Comparison of ENCODE assay signal across 21 cellular contexts in the genomic region with DNA sequence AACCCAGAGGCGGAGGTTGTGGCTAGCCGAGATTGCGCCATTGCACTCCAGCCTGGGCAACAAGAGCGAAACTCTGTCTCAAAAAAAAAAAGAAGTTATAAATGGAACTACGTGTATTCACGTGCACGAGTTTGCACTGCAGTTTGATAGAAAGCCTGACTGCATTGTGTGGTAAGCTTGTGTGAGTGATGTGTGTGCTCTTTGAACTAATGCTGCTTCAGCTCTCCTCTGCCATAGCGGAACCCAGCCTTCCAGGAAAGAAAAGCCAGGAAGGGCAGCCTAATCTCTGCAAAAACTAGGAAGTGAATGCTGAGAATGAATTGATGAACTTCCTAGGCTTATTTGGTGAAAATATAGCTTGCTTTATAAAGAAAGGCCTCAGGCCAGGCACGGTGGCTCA.
"Had no signal": no experiment of that assay in that cellular context is flagged by ENCODE, and none has a peak within 500 bp of the region (broad histone marks: within the 10 kb centered on the region; RNA-seq: fewer than 3 reads in every experiment).

No MANE protein-coding gene starts in this region.

- H3K9ac ChIP-seq: neural progenitor cell had no signal

- H3K4me1 ChIP-seq: body of pancreas, neural progenitor cell, sigmoid colon, stomach, suprapubic skin, tibial nerve had no signal

- H3K27ac ChIP-seq: body of pancreas, neural progenitor cell, sigmoid colon, stomach, suprapubic skin, tibial nerve had no signal

- ATAC-seq: activated CD4-positive, CD25-positive, alpha-beta regulatory T cell treated with anti-CD3 and anti-CD28 coated beads, Interleukin-2, amount 50 U/mL, for 24 hours; activated naive CD8-positive, alpha-beta T cell treated with anti-CD3 and anti-CD28 coated beads, Interleukin-2, amount 50 U/mL, for 24 hours; body of pancreas; mucosa of descending colon; stimulated activated memory B cell treated with anti-CD40 and anti-IgM and Interleukin-4, amounts not matched to agents 10 μg/mL and 1 μg/mL and 100 μg/mL, for 72 hours; T-helper 17 cell had no signal

- H3K36me3 ChIP-seq: neural progenitor cell, sigmoid colon, stomach, suprapubic skin, tibial nerve had no signal

- DNase-seq: activated CD4-positive, alpha-beta memory T cell treated with anti-CD3 and anti-CD28 coated beads, Interleukin-2, amount 10 ng/mL, durations not matched to agents 7 days and 5 days; activated CD4-positive, alpha-beta T cell treated with anti-CD3 and anti-CD28 coated beads, Interleukin-2, amount 10 ng/mL, durations not matched to agents 24 days and 14 days; activated gamma-delta T cell; activated naive CD4-positive, alpha-beta T cell treated with anti-CD3 and anti-CD28 coated beads, Interleukin-2, amount 50 U/mL, for 16 hours; activated naive CD8-positive, alpha-beta T cell treated with anti-CD3 and anti-CD28 coated beads, Interleukin-2, amount 50 U/mL, for 24 hours; activated T-cell treated with anti-CD3 and anti-CD28 coated beads for 4 hours; anterior cingulate cortex; effector CD4-positive, alpha-beta T cell; mesenchymal stem cell; mucosa of descending colon; sigmoid colon; stimulated activated CD4-positive, alpha-beta T cell treated with anti-CD3 and anti-CD28 coated beads, Interleukin-15, amount 100 ng/mL, for 24 hours; stomach; T-helper 17 cell had no signal

- H3K9me3 ChIP-seq: body of pancreas, mucosa of descending colon, sigmoid colon, stomach, suprapubic skin, tibial nerve had no signal

- H3K4me3 ChIP-seq: body of pancreas, mucosa of descending colon, neural progenitor cell, sigmoid colon, smooth muscle cell, stomach, suprapubic skin, tibial nerve had no signal

- H3K27me3 ChIP-seq: body of pancreas, neural progenitor cell, sigmoid colon, stomach, suprapubic skin, tibial nerve had no signal
